In the genomic region with DNA sequence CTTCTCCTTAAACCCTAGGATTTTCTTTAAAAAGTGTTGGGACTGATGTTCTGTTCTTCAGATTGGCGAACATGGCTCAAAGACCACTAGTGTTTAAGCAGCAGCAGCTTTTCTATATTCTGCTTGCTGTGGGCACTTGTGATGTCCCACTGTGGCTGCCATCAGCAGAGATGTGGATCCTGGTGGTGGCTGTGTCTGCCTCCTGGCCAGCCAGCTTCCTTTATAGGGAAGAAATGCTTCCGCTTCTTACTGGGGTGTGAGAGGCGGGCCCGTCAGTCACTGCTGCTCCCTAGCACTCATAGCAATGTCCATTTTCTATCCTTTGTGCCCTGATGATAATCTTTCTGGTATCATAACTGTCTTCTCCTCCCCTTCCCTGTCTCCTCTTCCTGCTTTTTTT, we compare ENCODE assay signal across 26 cellular contexts.
DNase-seq lines count a peak whose midpoint lies in the region; ATAC-seq and TF ChIP-seq lines count a peak whose summit lies in the region.
"Had no signal": no experiment of that assay in that cellular context is flagged by ENCODE, and none has a peak within 500 bp of the region (broad histone marks: within the 10 kb centered on the region; RNA-seq: fewer than 3 reads in every experiment).

No MANE protein-coding gene starts in this region.

- no peaks in the 10 kb centered on the region for H3K9me2 ChIP-seq in Karpas-422 (replicated peaks; ENCODE audit: insufficient read depth, low read length)

- H3K4me1 ChIP-seq in Karpas-422 (ENCODE audit: low read length) (peaks cover 80% of the 10 kb centered on the region), endodermal cell (ENCODE audit: control insufficient read depth, insufficient read depth, low read length) (no peaks in the 10 kb centered on the region), mesendoderm (ENCODE audit: control insufficient read depth, low read depth, low read length) (peaks cover 2% of the 10 kb centered on the region)
- H3K4me1 ChIP-seq: BE2C, BLaER1 had no signal

- no peaks in the 10 kb centered on the region for H3K4me1 Mint-ChIP-seq in WTC11
- peaks cover 3% of the 10 kb centered on the region for H3K4me1 Mint-ChIP-seq in endodermal cell
- H3K4me1 Mint-ChIP-seq: CD4-positive, alpha-beta memory T cell; CD4-positive, CD25-positive, alpha-beta regulatory T cell; CD8-positive, alpha-beta memory T cell had no signal

- H2BK120ac ChIP-seq in mesendoderm (ENCODE audit: low read depth, low read length) = no peak overlapping the region

- H3K4me3 ChIP-seq in Karpas-422 (ENCODE audit: low read length) = no peak overlapping the region
- H3K4me3 ChIP-seq in endodermal cell (ENCODE audit: low read length) = no peak overlapping the region
- H3K4me3 ChIP-seq in mesendoderm (ENCODE audit: low read length) = no peak overlapping the region
- H3K4me3 ChIP-seq: BLaER1, GM12878 had no signal

- POLR2A ChIA-PET in WTC11 (lab: Charles Lee) = no interaction called here

- no peak overlapping the region for H4K5ac ChIP-seq in mesendoderm (ENCODE audit: low read length)

- no peak overlapping the region for H3K23ac ChIP-seq in mesendoderm (ENCODE audit: low read length)

- H3K27me3 Mint-ChIP-seq in WTC11 (ENCODE audit: low read depth) = no peaks in the 10 kb centered on the region
- no peaks in the 10 kb centered on the region for H3K27me3 Mint-ChIP-seq in endodermal cell (ENCODE audit: insufficient read depth)
- H3K27me3 Mint-ChIP-seq: CD4-positive, CD25-positive, alpha-beta regulatory T cell had no signal

- no peak overlapping the region for H4K8ac ChIP-seq in mesendoderm (ENCODE audit: low read depth, low read length)

- H3K9me3 Mint-ChIP-seq in WTC11 = peaks cover 2% of the 10 kb centered on the region
- no peaks in the 10 kb centered on the region for H3K9me3 Mint-ChIP-seq in endodermal cell

- peak; percentile 50 for ATAC-seq in WTC11
- no peak for ATAC-seq in GM18517 (IDR thresholded peaks at IDR 0.05; ENCODE audit: unreplicated experiment)
- no peak for ATAC-seq in GM21786 (IDR thresholded peaks at IDR 0.05; ENCODE audit: unreplicated experiment)
- no peak for ATAC-seq in GM18502 (IDR thresholded peaks at IDR 0.05; ENCODE audit: poor library complexity, unreplicated experiment)
- ATAC-seq: GM12878 had no signal

- peak overlapping the region; percentile 36 for H3K4ac ChIP-seq in mesendoderm (ENCODE audit: low read depth, low read length)

- H3K36me3 Mint-ChIP-seq in WTC11 (no peaks in the 10 kb centered on the region), endodermal cell (ENCODE audit: low read depth) (no peaks in the 10 kb centered on the region)
- H3K36me3 Mint-ChIP-seq: CD14-positive monocyte; CD4-positive, CD25-positive, alpha-beta regulatory T cell had no signal

- H3K27me3 ChIP-seq in Karpas-422 (ENCODE audit: low read length) (no peaks in the 10 kb centered on the region), endodermal cell (ENCODE audit: control insufficient read depth, insufficient read depth, low read length, poor library complexity, severe bottlenecking) (no peaks in the 10 kb centered on the region), mesendoderm (ENCODE audit: insufficient read depth, low read length, poor library complexity) (no peaks in the 10 kb centered on the region)
- H3K27me3 ChIP-seq: BE2C, BLaER1 had no signal

- peak overlapping the region; percentile 99 for H3K27ac ChIP-seq in Karpas-422 (ENCODE audit: low read length)
- H3K27ac ChIP-seq in endodermal cell (ENCODE audit: low read depth, low read length) = no peak overlapping the region
- H3K27ac ChIP-seq in mesendoderm (ENCODE audit: low read depth, low read length) = no peak overlapping the region
- H3K27ac ChIP-seq: BLaER1 had no signal

- H3K4me2 ChIP-seq in Karpas-422 (ENCODE audit: low read depth, low read length, poor library complexity, severe bottlenecking) (no peak overlapping the region), mesendoderm (ENCODE audit: low read length) (no peak overlapping the region)
- H3K4me2 ChIP-seq: BLaER1 had no signal

- H2AFZ ChIP-seq in Karpas-422 (ENCODE audit: low read length) = no peak overlapping the region

- DNase-seq in Karpas-422 (no peak), WTC11 (ENCODE audit: low spot score) (no peak), endodermal cell (peak; percentile 59), mesendoderm (peak; percentile 75), NCI-H2227 (lab: John Stamatoyannopoulos, UW; ENCODE audit: unreplicated experiment) (no peak)
- DNase-seq: 8988T; ACHN; BE2C; C1 segment of cervical spinal cord; CD4-positive, alpha-beta memory T cell; CD4-positive, CD25-positive, alpha-beta regulatory T cell; CD8-positive, alpha-beta memory T cell; COR-L47; DMS 273 treated with DMSO at 0.1 percent for 48 hours; DMS153; DMS53; DMS79; DND-41; EL; GDM1 had no signal

- H3K9me3 ChIP-seq in Karpas-422 (ENCODE audit: low read length) = no peaks in the 10 kb centered on the region
- H3K9me3 ChIP-seq in endodermal cell (ENCODE audit: control insufficient read depth, low read length) = peaks cover under 1% of the 10 kb centered on the region
- H3K9me3 ChIP-seq: BE2C, BLaER1 had no signal

- H3K27ac Mint-ChIP-seq in WTC11 (no peak overlapping the region), endodermal cell (no peak overlapping the region)
- H3K27ac Mint-ChIP-seq: CD14-positive monocyte; CD4-positive, alpha-beta memory T cell; CD4-positive, CD25-positive, alpha-beta regulatory T cell had no signal

- H3K79me2 ChIP-seq in Karpas-422 (ENCODE audit: low read length) (peaks cover 57% of the 10 kb centered on the region), mesendoderm (ENCODE audit: control insufficient read depth, insufficient read depth, low read length) (no peaks in the 10 kb centered on the region)

- no peak overlapping the region for H2BK5ac ChIP-seq in mesendoderm (ENCODE audit: low read length)

- no peak overlapping the region for H3K4me3 Mint-ChIP-seq in WTC11
- no peak overlapping the region for H3K4me3 Mint-ChIP-seq in endodermal cell
- H3K4me3 Mint-ChIP-seq: CD14-positive monocyte; CD4-positive, alpha-beta memory T cell; CD4-positive, CD25-positive, alpha-beta regulatory T cell; CD8-positive, alpha-beta memory T cell had no signal

- CTCF ChIA-PET in WTC11 (lab: Charles Lee) = interaction anchor here (0.7 to 0.9 kb wide), 3 partner anchors 24 to 328 kb away, joined by 3 to 4 read pairs (median 4); no protein-coding TSS in a partner anchor

- H2BK15ac ChIP-seq in mesendoderm (replicated peaks; ENCODE audit: low read depth) = no peak overlapping the region

- no peak for TF ChIP-seq CTCF in WTC11 (IDR thresholded peaks at IDR 0.05)
- TF ChIP-seq CTCF in endodermal cell (conservative IDR thresholded peaks at IDR 0.05) = no peak

- WGBS in endodermal cell (ENCODE audit: insufficient coverage in 1 of 2, insufficient read length in 1 of 2), 2 experiments = 82 to 92% methylated on average over 3 to 4 of the region's 4 CpGs
- no CpG with 5 or more reads among the region's 4 CpGs for WGBS in mesendoderm (ENCODE audit: extremely low coverage, insufficient coverage, low lambda C conversion rate)

- H3K56ac ChIP-seq in mesendoderm (ENCODE audit: low read length) = no peak overlapping the region

- H3K9ac ChIP-seq in Karpas-422 (ENCODE audit: low read length) (no peak overlapping the region), endodermal cell (ENCODE audit: extremely low read depth, low read length, poor library complexity, severe bottlenecking) (no peak overlapping the region), mesendoderm (ENCODE audit: low read length) (no peak overlapping the region)
- H3K9ac ChIP-seq: BLaER1 had no signal

- H3K18ac ChIP-seq in mesendoderm (ENCODE audit: low read length) = no peak overlapping the region

- no peaks in the 10 kb centered on the region for H3K79me1 ChIP-seq in mesendoderm (ENCODE audit: low read length)

- H2AK5ac ChIP-seq in mesendoderm (ENCODE audit: low read length) = no peak overlapping the region

- H3K36me3 ChIP-seq in Karpas-422 (ENCODE audit: insufficient read depth, low read length) = peaks cover 3% of the 10 kb centered on the region; the same call in 1 of the 2 replicates
- H3K36me3 ChIP-seq in endodermal cell (ENCODE audit: control insufficient read depth, insufficient read depth, low read length) = no peaks in the 10 kb centered on the region
- no peaks in the 10 kb centered on the region for H3K36me3 ChIP-seq in mesendoderm (ENCODE audit: control insufficient read depth, insufficient read depth, low read length)
- H3K36me3 ChIP-seq: BE2C, BLaER1 had no signal

- H4K20me1 ChIP-seq in Karpas-422 (ENCODE audit: insufficient read depth, low read depth, low read length) = no peaks in the 10 kb centered on the region
- H4K20me1 ChIP-seq: BLaER1 had no signal

TF ChIP-seq in WTC11, 78 proteins besides CTCF, POLR2A, EP300 and RAD21:
- TF ChIP-seq OVOL2 (CRISPR knock-in tag; IDR thresholded peaks at IDR 0.05; ENCODE audit: borderline replicate concordance) = no peak
- no peak for TF ChIP-seq SMAD3 (CRISPR knock-in tag; IDR thresholded peaks at IDR 0.05; ENCODE audit: borderline replicate concordance)
- TF ChIP-seq, protein P1, sequence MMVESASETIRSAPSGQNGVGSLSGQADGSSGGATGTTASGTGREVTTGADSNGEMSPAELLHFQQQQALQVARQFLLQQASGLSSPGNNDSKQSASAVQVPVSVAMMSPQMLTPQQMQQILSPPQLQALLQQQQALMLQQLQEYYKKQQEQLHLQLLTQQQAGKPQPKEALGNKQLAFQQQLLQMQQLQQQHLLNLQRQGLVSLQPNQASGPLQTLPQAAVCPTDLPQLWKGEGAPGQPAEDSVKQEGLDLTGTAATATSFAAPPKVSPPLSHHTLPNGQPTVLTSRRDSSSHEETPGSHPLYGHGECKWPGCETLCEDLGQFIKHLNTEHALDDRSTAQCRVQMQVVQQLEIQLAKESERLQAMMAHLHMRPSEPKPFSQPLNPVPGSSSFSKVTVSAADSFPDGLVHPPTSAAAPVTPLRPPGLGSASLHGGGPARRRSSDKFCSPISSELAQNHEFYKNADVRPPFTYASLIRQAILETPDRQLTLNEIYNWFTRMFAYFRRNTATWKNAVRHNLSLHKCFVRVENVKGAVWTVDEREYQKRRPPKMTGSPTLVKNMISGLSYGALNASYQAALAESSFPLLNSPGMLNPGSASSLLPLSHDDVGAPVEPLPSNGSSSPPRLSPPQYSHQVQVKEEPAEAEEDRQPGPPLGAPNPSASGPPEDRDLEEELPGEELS (CRISPR knock-in tag; IDR thresholded peaks at IDR 0.05) = no peak
- TF ChIP-seq CBFB (CRISPR knock-in tag; IDR thresholded peaks at IDR 0.05; ENCODE audit: low read depth) = no peak

Comparison
In these comparisons a context has a peak if more than half of its experiments do, and no peak if none do; other contexts are left out.
1. DNase-seq: peak in endodermal cell (single experiment) and mesendoderm (single experiment); none in Karpas-422 (single experiment), WTC11 (single experiment) and NCI-H2227 (single experiment).